In genomic region chr22:30325065-30325720, GRCh38 we compare ENCODE assay signal across 8 cellular contexts. TPM values are rescaled to one million over a fixed set of nuclear protein-coding genes. Genes with fewer than 3 reads are reported as not detected.
DNase-seq lines count a peak whose midpoint lies in the region; ATAC-seq and TF ChIP-seq lines count a peak whose summit lies in the region.

No MANE protein-coding gene starts in this region.

- no peak overlapping the region for H4K91ac ChIP-seq in neuronal stem cell (ENCODE audit: low read depth, low read length, poor library complexity)

- H3K4me3 ChIP-seq in GM12865 (ENCODE audit: low read depth, low read length) (peak overlapping the region; percentile 90), SK-N-MC (peak overlapping the region; percentile 91), esophagus squamous epithelium (peak overlapping the region; percentile 94 to 100 (median 98)), neuronal stem cell (ENCODE audit: low read length in 2 of 2) (peak overlapping the region; percentile 30 to 91)

- H3K36me3 ChIP-seq in SK-N-MC (ENCODE audit: insufficient read depth, low read length), result 0 out of 2 replicates have a peak, but pooled peaks cover 3% of the 10 kb centered on the region
- peaks cover 0 to 29% (median 4%) of the 10 kb centered on the region in 3 donors for H3K36me3 ChIP-seq in esophagus squamous epithelium
- peaks cover 0 to 8% of the 10 kb centered on the region in 2 donors for H3K36me3 ChIP-seq in neuronal stem cell (replicated peaks in 1 of 2; ENCODE audit: control insufficient read depth in 2 of 2, insufficient read depth in 2 of 2, low read length in 2 of 2)

- H3K27ac ChIP-seq in SK-N-MC, result no peak overlapping the region
- H3K27ac ChIP-seq in esophagus squamous epithelium, result peak overlapping the region; percentile 96 to 99 (median 99)
- no peak overlapping the region for H3K27ac ChIP-seq in neuronal stem cell (replicated peaks; ENCODE audit: low read length)

- no peaks in the 10 kb centered on the region for H3K79me1 ChIP-seq in neuronal stem cell (ENCODE audit: low read depth, low read length)

- H2BK5ac ChIP-seq in neuronal stem cell (ENCODE audit: low read length), result peak overlapping the region; percentile 58

- H2AFZ ChIP-seq in neuronal stem cell (ENCODE audit: low read length), result no peak overlapping the region

- no peak overlapping the region for H2BK15ac ChIP-seq in neuronal stem cell (ENCODE audit: low read length)

- no peak for DNase-seq in GM12865 (ENCODE audit: low read depth)
- DNase-seq in SK-N-MC (ENCODE audit: low read depth, low spot score), result no peak
- no peak for DNase-seq in esophagus squamous epithelium (lab: John Stamatoyannopoulos, UW)
- no peak for DNase-seq in neuronal stem cell (ENCODE audit: low spot score)
- no peak for DNase-seq in activated CD4-positive, alpha-beta T cell treated with anti-CD3 and anti-CD28 coated beads for 48 hours
- DNase-seq in NOMO-1 treated with DMSO at 0.1 percent for 48 hours (lab: John Stamatoyannopoulos, UW; ENCODE audit: unreplicated experiment), result no peak
- no peak for DNase-seq in NK-92 (lab: John Stamatoyannopoulos, UW; ENCODE audit: unreplicated experiment)

- TF ChIP-seq POLR2A in esophagus squamous epithelium (IDR thresholded peaks at IDR 0.05), result peak in 1 of 4 donors; percentile 32

- H3K4me1 ChIP-seq in esophagus squamous epithelium, result peaks cover 42 to 76% (median 52%) of the 10 kb centered on the region in 3 donors
- H3K4me1 ChIP-seq in neuronal stem cell (ENCODE audit: control insufficient read depth in 2 of 2, insufficient read depth in 1 of 2, low read depth in 1 of 2, low read length in 2 of 2), result peaks cover 9 to 14% of the 10 kb centered on the region in 2 donors

- H4K8ac ChIP-seq in neuronal stem cell (ENCODE audit: low read depth, low read length), result no peak overlapping the region

- no peak overlapping the region for H3K4ac ChIP-seq in neuronal stem cell (ENCODE audit: low read length)

- no peak overlapping the region for H3K18ac ChIP-seq in neuronal stem cell (ENCODE audit: low read length)

- TF ChIP-seq CTCF in GM12865 (IDR thresholded peaks at IDR 0.05; ENCODE audit: insufficient read depth, low read depth, low read length, missing control alignments), result no peak
- no peak for TF ChIP-seq CTCF in esophagus squamous epithelium (IDR thresholded peaks at IDR 0.05)

- ATAC-seq in GM19452 (IDR thresholded peaks at IDR 0.05; ENCODE audit: unreplicated experiment), result no peak

- no peak overlapping the region for H3K4me2 ChIP-seq in neuronal stem cell (ENCODE audit: insufficient read depth, low read length, poor library complexity, severe bottlenecking)

- no peak overlapping the region for H3K23ac ChIP-seq in neuronal stem cell (ENCODE audit: low read depth, low read length, poor library complexity)

- H3K9ac ChIP-seq in SK-N-MC (ENCODE audit: insufficient read length) (no peak overlapping the region), neuronal stem cell (ENCODE audit: low read depth, low read length, poor library complexity) (no peak overlapping the region)

- H3K9me3 ChIP-seq in SK-N-MC (ENCODE audit: low read depth, low read length), result no peaks in the 10 kb centered on the region
- no peaks in the 10 kb centered on the region for H3K9me3 ChIP-seq in esophagus squamous epithelium
- no peaks in the 10 kb centered on the region for H3K9me3 ChIP-seq in neuronal stem cell (replicated peaks in 1 of 2; ENCODE audit: control insufficient read depth in 2 of 2, insufficient read depth in 1 of 2, low read depth in 1 of 2, low read length in 2 of 2)

- no peak overlapping the region for H2BK120ac ChIP-seq in neuronal stem cell (ENCODE audit: low read depth, low read length)

- no peak overlapping the region for H3K14ac ChIP-seq in neuronal stem cell (ENCODE audit: low read length)

- no peaks in the 10 kb centered on the region for H3K27me3 ChIP-seq in esophagus squamous epithelium
- H3K27me3 ChIP-seq in neuronal stem cell (ENCODE audit: control insufficient read depth in 3 of 3, insufficient read depth in 3 of 3, low read depth in 1 of 3, low read length in 3 of 3), result no peaks in the 10 kb centered on the region

- H2AK5ac ChIP-seq in neuronal stem cell (ENCODE audit: low read depth, low read length), result no peak overlapping the region

- 30 to 31% methylated on average over 2 to 4 of the region's 5 CpGs for WGBS in esophagus squamous epithelium, 2 donors
- no CpG with 5 or more reads among the region's 5 CpGs for WGBS in neuronal stem cell (ENCODE audit: extremely low coverage in 2 of 2, insufficient read length in 2 of 2, insufficient replicate concordance in 1 of 2), 2 donors

- intact Hi-C loops in esophagus squamous epithelium (cut with DNase I), result loop anchor here (5.0 kb wide), 1 partner anchor 38 kb away; the partner anchor contains the start of gene CASTOR1

- H2BK12ac ChIP-seq in neuronal stem cell (ENCODE audit: low read length), result no peak overlapping the region

RNA-seq across cellular contexts. Expression of gene TBC1D10A, which starts 1.5 kb away (rescaled TPM):
- 10 to 100 TPM; 40.7 to 55.1 (median 47.0) TPM for total RNA-seq in esophagus squamous epithelium
- 4.9 TPM for polyA plus RNA-seq in neuronal stem cell (2013, experiment 1 of 2)
- polyA plus RNA-seq in neuronal stem cell (2013, experiment 2 of 2), result 4.8 TPM

RNA-seq across cellular contexts. Expression of gene SF3A1, which starts 31.5 kb away (rescaled TPM):
- 10 to 100 TPM; 29.1 to 94.2 (median 63.3) TPM for total RNA-seq in esophagus squamous epithelium
- polyA plus RNA-seq in neuronal stem cell (2013, experiment 1 of 2), result 131 TPM
- polyA plus RNA-seq in neuronal stem cell (2013, experiment 2 of 2), result 132 TPM

RNA-seq across cellular contexts. Expression of gene CCDC157, which starts 31.6 kb away (rescaled TPM):
- total RNA-seq in esophagus squamous epithelium, result 1 to 10 TPM in 3 of 4 donors, under 1 TPM in 1; 0.47 to 9.2 (median 3.1) TPM
- 4.8 TPM for polyA plus RNA-seq in neuronal stem cell (2013, experiment 1 of 2)
- polyA plus RNA-seq in neuronal stem cell (2013, experiment 2 of 2), result 4.9 TPM

RNA-seq across cellular contexts. Expression of gene CASTOR1, which starts 35.9 kb away (rescaled TPM):
- 10 to 100 TPM; 18.9 to 76.4 (median 40.7) TPM for total RNA-seq in esophagus squamous epithelium
- polyA plus RNA-seq in neuronal stem cell (2013, experiment 1 of 2), result 13.2 TPM
- 14.0 TPM for polyA plus RNA-seq in neuronal stem cell (2013, experiment 2 of 2)

RNA-seq across cellular contexts. Expression of gene OSM, which starts 58.5 kb away (rescaled TPM):
- 1 to 10 TPM in 1 of 4 donors, under 1 TPM in 2, not detected in 1; 0.19 to 5.7 (median 0.19) TPM for total RNA-seq in esophagus squamous epithelium
- polyA plus RNA-seq in neuronal stem cell (2013, experiment 1 of 2), result 0.01 TPM
- 0.04 TPM for polyA plus RNA-seq in neuronal stem cell (2013, experiment 2 of 2)

Comparison
In these comparisons a context has a peak if more than half of its experiments do, and no peak if none do; other contexts are left out.
1. H3K27ac ChIP-seq: peak in esophagus squamous epithelium (4 of 4); none in SK-N-MC (single experiment) and neuronal stem cell (single experiment).
2. Peak in every context shown above with its lines, with median percentiles within 50 percentile points of each other: H3K4me3 ChIP-seq.